ENCODE assay signal across 12 cellular contexts in genomic region chr6:31586596-31586995, GRCh38. TPM values are rescaled to one million over a fixed set of nuclear protein-coding genes. Genes with fewer than 3 reads are reported as not detected.
DNase-seq lines count a peak whose midpoint lies in the region; ATAC-seq, FAIRE-seq and TF ChIP-seq lines count a peak whose summit lies in the region.
"Had no signal": no experiment of that assay in that cellular context is flagged by ENCODE, and none has a peak within 500 bp of the region (broad histone marks: within the 10 kb centered on the region; RNA-seq: fewer than 3 reads in every experiment).

No MANE protein-coding gene starts in this region.

- no peak for TF ChIP-seq CTCF in sigmoid colon (IDR thresholded peaks at IDR 0.05)
- TF ChIP-seq CTCF in endodermal cell (conservative IDR thresholded peaks at IDR 0.05): no peak
- no peak for TF ChIP-seq CTCF in brain microvascular endothelial cell (IDR thresholded peaks at IDR 0.05; ENCODE audit: low read depth, low read length, missing control alignments)

- H3K27ac ChIP-seq in sigmoid colon (peak overlapping the region in 3 of 4 donors; percentile 14 to 20 (median 20)), endodermal cell (ENCODE audit: low read depth, low read length) (no peak overlapping the region), brain microvascular endothelial cell (no peak overlapping the region)

- in situ Hi-C loops in brain microvascular endothelial cell (cut with HindIII; ENCODE audit: low pct_ligation_motif_present, low sequenced_read_pairs): no loop called here

- no peak for TF ChIP-seq POLR2A in sigmoid colon (IDR thresholded peaks at IDR 0.05)

- H3K9ac ChIP-seq in endodermal cell (ENCODE audit: extremely low read depth, low read length, poor library complexity, severe bottlenecking): no peak overlapping the region

- H3K27me3 Mint-ChIP-seq in central memory CD8-positive, alpha-beta T cell: no peaks in the 10 kb centered on the region
- H3K27me3 Mint-ChIP-seq in endodermal cell (ENCODE audit: insufficient read depth): peaks cover 21% of the 10 kb centered on the region

- H3K36me3 ChIP-seq in sigmoid colon (no peaks in the 10 kb centered on the region), endodermal cell (ENCODE audit: control insufficient read depth, insufficient read depth, low read length) (no peaks in the 10 kb centered on the region), brain microvascular endothelial cell (replicated peaks) (no peaks in the 10 kb centered on the region)

- H3K4me1 Mint-ChIP-seq in central memory CD8-positive, alpha-beta T cell: peaks cover 70% of the 10 kb centered on the region
- H3K4me1 Mint-ChIP-seq in endodermal cell: peaks cover 4% of the 10 kb centered on the region

- H3K36me3 Mint-ChIP-seq in central memory CD8-positive, alpha-beta T cell (ENCODE audit: insufficient read depth): peaks cover 5% of the 10 kb centered on the region
- H3K36me3 Mint-ChIP-seq in endodermal cell (ENCODE audit: low read depth): no peaks in the 10 kb centered on the region

- peak overlapping the region; percentile 87 for H3K27ac Mint-ChIP-seq in central memory CD8-positive, alpha-beta T cell (ENCODE audit: low read depth)
- no peak overlapping the region for H3K27ac Mint-ChIP-seq in endodermal cell

- WGBS in sigmoid colon, 2 donors: 27 to 58% methylated on average over 5 of the region's 5 CpGs
- WGBS in endodermal cell (ENCODE audit: insufficient coverage in 1 of 2, insufficient read length in 1 of 2), 2 experiments: 65 to 78% methylated on average over 2 to 5 of the region's 5 CpGs

- no peaks in the 10 kb centered on the region for H3K9me3 Mint-ChIP-seq in central memory CD8-positive, alpha-beta T cell
- H3K9me3 Mint-ChIP-seq in endodermal cell: no peaks in the 10 kb centered on the region

- peak; percentile 78 for FAIRE-seq in GM18507 (lab: Jason Lieb, UNC)
- FAIRE-seq: endothelial cell of umbilical vein, H1 had no signal

- no peak for DNase-seq in GM18507 (ENCODE audit: extremely low spot score, insufficient read length, low read depth)
- DNase-seq in OCI-M1 (lab: John Stamatoyannopoulos, UW): peak; percentile 49
- no peak for DNase-seq in central memory CD8-positive, alpha-beta T cell (ENCODE audit: low spot score in 2 of 2)
- DNase-seq in sigmoid colon: no peak
- DNase-seq in endodermal cell: no peak
- DNase-seq in cerebellar nuclear complex (lab: John Stamatoyannopoulos, UW): no peak
- no peak for DNase-seq in brain microvascular endothelial cell
- DNase-seq: NK-92 treated with Interleukin-12 subunit alpha and Interleukin-12 subunit beta, amount 100 ng/mL, for 24 hours had no signal

- intact Hi-C loops in sigmoid colon (cut with DNase I): no loop called here

- peaks cover 0 to 12% (median 5%) of the 10 kb centered on the region in 3 donors for H3K27me3 ChIP-seq in sigmoid colon
- H3K27me3 ChIP-seq in endodermal cell (ENCODE audit: control insufficient read depth, insufficient read depth, low read length, poor library complexity, severe bottlenecking): no peaks in the 10 kb centered on the region
- no peaks in the 10 kb centered on the region for H3K27me3 ChIP-seq in brain microvascular endothelial cell (replicated peaks)

- H3K9me3 ChIP-seq in sigmoid colon (no peaks in the 10 kb centered on the region), endodermal cell (ENCODE audit: control insufficient read depth, low read length) (no peaks in the 10 kb centered on the region)

- H3K4me1 ChIP-seq in sigmoid colon (peaks cover 0 to 8% (median 5%) of the 10 kb centered on the region in 4 donors), endodermal cell (ENCODE audit: control insufficient read depth, insufficient read depth, low read length) (no peaks in the 10 kb centered on the region)

- H3K4me3 Mint-ChIP-seq in central memory CD8-positive, alpha-beta T cell: peak overlapping the region; percentile 62
- no peak overlapping the region for H3K4me3 Mint-ChIP-seq in endodermal cell

- no peak overlapping the region for H3K4me3 ChIP-seq in sigmoid colon
- H3K4me3 ChIP-seq in endodermal cell (ENCODE audit: low read length): no peak overlapping the region
- H3K4me3 ChIP-seq in brain microvascular endothelial cell (ENCODE audit: low read depth, low read length): no peak overlapping the region

- no peak for TF ChIP-seq EP300 in sigmoid colon (IDR thresholded peaks at IDR 0.05)

- ATAC-seq in central memory CD8-positive, alpha-beta T cell (replicated peaks; ENCODE audit: extremely low read depth, poor library complexity, severe bottlenecking): peak; percentile 76
- ATAC-seq in HG03108 (IDR thresholded peaks at IDR 0.05; ENCODE audit: unreplicated experiment): no peak

RNA-seq across cellular contexts. Expression of gene LST1, which starts 0.5 kb away (rescaled TPM):
- total RNA-seq in sigmoid colon (10 to 100 TPM in 2 of 4 donors, 1 to 10 TPM in 2; 1.7 to 19.8 (median 10.2) TPM), endodermal cell (not detected)
- 10 to 100 TPM; 17.0 to 34.2 (median 24.7) TPM for polyA plus RNA-seq in sigmoid colon
- polyA plus RNA-seq in endodermal cell (2013, experiment 1 of 2): 1.5 TPM
- not detected for polyA plus RNA-seq in endodermal cell (2013, experiment 2 of 2)
- total RNA-seq: H1 had no signal
- polyA plus RNA-seq: H1 had no signal

RNA-seq across cellular contexts. Expression of gene LTB, which starts 4.4 kb away (rescaled TPM):
- total RNA-seq in sigmoid colon (1 to 10 TPM in 1 of 4 donors, under 1 TPM in 2, not detected in 1; 0.66 to 1.9 (median 0.68) TPM), endodermal cell (1 to 10 TPM in 1 of 2 donors, not detected in 1; 1.3 TPM)
- polyA plus RNA-seq in sigmoid colon: 10 to 100 TPM in 1 of 3 donors, 1 to 10 TPM in 1, not detected in 1; 2.5 to 90.8 TPM
- polyA plus RNA-seq in endodermal cell (2013, experiment 1 of 2): not detected
- polyA plus RNA-seq in endodermal cell (2013, experiment 2 of 2): not detected

RNA-seq across cellular contexts. Expression of gene NCR3, which starts 6.2 kb away (rescaled TPM):
- not detected for total RNA-seq in sigmoid colon
- 1 to 10 TPM in 1 of 3 donors, under 1 TPM in 1, not detected in 1; 0.92 to 3.4 TPM for polyA plus RNA-seq in sigmoid colon
- total RNA-seq in endodermal cell: not detected
- polyA plus RNA-seq in endodermal cell (2013, experiment 1 of 2): not detected
- not detected for polyA plus RNA-seq in endodermal cell (2013, experiment 2 of 2)
- total RNA-seq: endothelial cell of umbilical vein, H1, lower leg skin had no signal
- polyA plus RNA-seq: endothelial cell of umbilical vein had no signal

RNA-seq across cellular contexts. Expression of gene TNF, which starts 11.2 kb away (rescaled TPM):
- total RNA-seq in sigmoid colon (under 1 TPM in 1 of 4 donors, not detected in 3; 0.33 TPM), endodermal cell (not detected)
- polyA plus RNA-seq in sigmoid colon: 1 to 10 TPM in 1 of 3 donors, under 1 TPM in 2; 0.60 to 2.6 (median 0.92) TPM
- polyA plus RNA-seq in endodermal cell (2013, experiment 1 of 2): not detected
- polyA plus RNA-seq in endodermal cell (2013, experiment 2 of 2): not detected
- total RNA-seq: endothelial cell of umbilical vein, H1 had no signal
- polyA plus RNA-seq: endothelial cell of umbilical vein, H1 had no signal

RNA-seq across cellular contexts. Expression of gene LTA, which starts 14.5 kb away (rescaled TPM):
- not detected for total RNA-seq in sigmoid colon
- polyA plus RNA-seq in sigmoid colon: 1 to 10 TPM in 1 of 3 donors, not detected in 2; 3.6 TPM
- not detected for total RNA-seq in endodermal cell
- polyA plus RNA-seq in endodermal cell (2013, experiment 1 of 2): 0.21 TPM
- polyA plus RNA-seq in endodermal cell (2013, experiment 2 of 2): not detected
- total RNA-seq: H1, lower leg skin had no signal
- polyA plus RNA-seq: endothelial cell of umbilical vein, H1 had no signal

Comparison
In these comparisons a context has a peak if more than half of its experiments do, and no peak if none do; other contexts are left out.
1. H3K27ac ChIP-seq: peak in sigmoid colon (3 of 4); none in endodermal cell (single experiment) and brain microvascular endothelial cell (single experiment).